Comparison of ENCODE assay signal across 9 cellular contexts in the genomic region with DNA sequence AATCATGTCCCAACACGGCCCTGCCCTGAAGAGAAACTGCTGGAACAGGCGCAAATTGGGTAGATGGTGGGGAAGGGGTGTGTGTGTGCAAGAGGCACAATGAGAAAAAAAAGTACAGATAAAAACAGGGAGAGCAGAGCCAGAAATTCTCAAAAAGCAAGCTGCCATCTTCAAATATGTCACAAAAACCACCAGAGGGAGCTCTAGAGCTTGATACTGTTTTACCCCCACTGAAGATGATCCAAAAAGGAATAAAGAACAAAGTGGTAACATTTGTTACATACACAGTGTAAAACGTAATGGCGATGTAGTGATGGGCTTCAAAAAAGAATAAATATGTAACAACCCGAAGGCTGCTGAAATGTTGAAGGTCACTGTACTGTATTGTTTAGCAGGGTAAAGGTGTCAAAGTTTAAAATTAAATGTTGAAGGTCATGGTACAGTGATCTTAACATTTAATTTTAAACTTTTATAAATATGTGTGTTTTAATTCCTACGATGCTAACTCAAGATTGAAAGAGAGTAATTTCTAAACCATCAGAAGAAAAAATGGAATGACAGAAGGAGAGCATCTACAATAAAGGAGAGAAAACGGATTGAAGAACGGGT. TPM values are rescaled to one million over a fixed set of nuclear protein-coding genes. Genes with fewer than 3 reads are reported as not detected.
DNase-seq lines count a peak whose midpoint lies in the region; ATAC-seq and TF ChIP-seq lines count a peak whose summit lies in the region.
"Had no signal": no experiment of that assay in that cellular context is flagged by ENCODE, and none has a peak within 500 bp of the region (broad histone marks: within the 10 kb centered on the region; RNA-seq: fewer than 3 reads in every experiment).

No MANE protein-coding gene starts in this region.

- no peaks in the 10 kb centered on the region for H3K9me2 ChIP-seq in HCT116 (ENCODE audit: insufficient read depth)

- no peaks in the 10 kb centered on the region for H3K9me3 ChIP-seq in HCT116 (ENCODE audit: control insufficient read depth in 1 of 2, insufficient read depth in 1 of 2, low read depth in 1 of 2, low read length in 2 of 2)
- H3K9me3 ChIP-seq: BLaER1 had no signal

- no peak overlapping the region for H3K9ac ChIP-seq in HCT116 (ENCODE audit: low read length)
- H3K9ac ChIP-seq: BLaER1 had no signal

- peaks cover 46 to 59% of the 10 kb centered on the region in 2 experiments for H3K36me3 ChIP-seq in HCT116 (ENCODE audit: control insufficient read depth in 1 of 2, insufficient read depth in 2 of 2, low read length in 2 of 2)

- H3K4me1 ChIP-seq in HCT116 (ENCODE audit: control insufficient read depth in 1 of 2, insufficient read depth in 2 of 2, low read length in 2 of 2), result peaks cover 15 to 30% of the 10 kb centered on the region in 2 experiments

- CTCF ChIA-PET in HCT116 (lab: Charles Lee), result interaction anchor here (0.6 to 2.9 kb wide), 14 partner anchors 9 to 366 kb away, joined by 3 to 20 read pairs (median 4); a partner anchor contains a TSS

- no TSS peak for BruUV-seq in HCT116 (replicated peaks; lab: Mats Ljungman, UMichigan)

- no peak overlapping the region for H3K27ac ChIP-seq in HCT116 (ENCODE audit: low read depth, low read length)
- H3K27ac ChIP-seq: BLaER1 had no signal

- H3K4me3 ChIP-seq in HCT116 (replicated peaks in 1 of 2; ENCODE audit: low read depth in 1 of 2, low read length in 2 of 2), result no peak overlapping the region
- H3K4me3 ChIP-seq: BLaER1 had no signal

- no peak overlapping the region for H2AFZ ChIP-seq in HCT116 (ENCODE audit: low read depth, low read length, poor library complexity, severe bottlenecking)

- H4K20me1 ChIP-seq in HCT116 (ENCODE audit: insufficient read depth), result peaks cover 53% of the 10 kb centered on the region; the same call in 1 of the 2 replicates

- TF ChIP-seq POLR2A in HCT116 (IDR thresholded peaks at IDR 0.05; ENCODE audit: borderline replicate concordance, extremely low read depth, insufficient read depth, insufficient read length), result no peak

- intact Hi-C loops in HCT116 (cut with micrococcal nuclease), result loop anchor here (1.0 kb wide), 1 partner anchor 352 kb away; no protein-coding TSS in a partner anchor

- ATAC-seq in HCT116 (peak; percentile 63), GM21619 (IDR thresholded peaks at IDR 0.05; ENCODE audit: unreplicated experiment) (no peak)

- H3K79me2 ChIP-seq in HCT116 (ENCODE audit: insufficient read depth, low read length), result peaks cover 97% of the 10 kb centered on the region

- TF ChIP-seq RAD21 in HCT116 (IDR thresholded peaks at IDR 0.05; ENCODE audit: low read depth), result peak; percentile 50

- RAD21 ChIA-PET in HCT116 (lab: Charles Lee; ENCODE audit: low non-redundant PET in 1 of 2, low total read pairs in 2 of 2, uncharacterized antibody in 2 of 2, unreplicated experiment in 2 of 2), result interaction anchor here in 1 of 2 experiments (0.6 kb wide), 1 partner anchor 187 kb away, joined by 3 read pairs; no protein-coding TSS in a partner anchor

- DNase-seq in DMS79 treated with DMSO at 0.1 percent for 48 hours (lab: John Stamatoyannopoulos, UW), result peak; percentile 2
- DNase-seq in DMS79 (lab: John Stamatoyannopoulos, UW), result no peak
- DNase-seq in HCT116 (ENCODE audit: low read depth, low spot score), result peak; percentile 42
- DNase-seq in RPMI8226, result peak; percentile 75
- DNase-seq in dermis microvascular lymphatic vessel endothelial cell (ENCODE audit: low read depth in 2 of 2), result peak; percentile 46 to 62
- DNase-seq in myocyte (ENCODE audit: low read depth), result peak; percentile 49
- no peak for DNase-seq in ureter (ENCODE audit: low spot score)

- POLR2A ChIA-PET in HCT116 (lab: Charles Lee), result no interaction called here

- H3K4me2 ChIP-seq in HCT116 (ENCODE audit: low read length), result no peak overlapping the region
- H3K4me2 ChIP-seq: BLaER1 had no signal

- TF ChIP-seq CTCF in HCT116 (IDR thresholded peaks at IDR 0.05 in 2 of 3, conservative IDR thresholded peaks at IDR 0.05 in 1 of 3; ENCODE audit: borderline replicate concordance in 1 of 3, insufficient read depth in 1 of 3, low read depth in 2 of 3, low read length in 2 of 3), result peak; percentile 41 to 78 (median 64); a peak in 5 of 6 replicates

- H3K27me3 ChIP-seq in HCT116 (ENCODE audit: insufficient read depth, low read length), result no peaks in the 10 kb centered on the region
- H3K27me3 ChIP-seq: BLaER1 had no signal

TF ChIP-seq in HCT116, 20 proteins besides CTCF, POLR2A, EP300 and RAD21:
- TF ChIP-seq TCF7L2 (IDR thresholded peaks at IDR 0.05; ENCODE audit: borderline replicate concordance, extremely low read depth, insufficient read depth, insufficient read length) (no peak), EZH2phosphoT487 (IDR thresholded peaks at IDR 0.05; ENCODE audit: borderline replicate concordance) (no peak), ZNF274 (IDR thresholded peaks at IDR 0.05; ENCODE audit: low read depth, low read length) (no peak), FOSL1 (IDR thresholded peaks at IDR 0.05; ENCODE audit: low read depth) (no peak), EZH2 (IDR thresholded peaks at IDR 0.05) (no peak), YY1 (IDR thresholded peaks at IDR 0.05; ENCODE audit: extremely low read depth, insufficient replicate concordance, low read depth, low read length) (no peak), ZFX (IDR thresholded peaks at IDR 0.05) (no peak), POLR2AphosphoS5 (IDR thresholded peaks at IDR 0.05; ENCODE audit: low read depth, low read length) (no peak)
- TF ChIP-seq, protein P1, sequence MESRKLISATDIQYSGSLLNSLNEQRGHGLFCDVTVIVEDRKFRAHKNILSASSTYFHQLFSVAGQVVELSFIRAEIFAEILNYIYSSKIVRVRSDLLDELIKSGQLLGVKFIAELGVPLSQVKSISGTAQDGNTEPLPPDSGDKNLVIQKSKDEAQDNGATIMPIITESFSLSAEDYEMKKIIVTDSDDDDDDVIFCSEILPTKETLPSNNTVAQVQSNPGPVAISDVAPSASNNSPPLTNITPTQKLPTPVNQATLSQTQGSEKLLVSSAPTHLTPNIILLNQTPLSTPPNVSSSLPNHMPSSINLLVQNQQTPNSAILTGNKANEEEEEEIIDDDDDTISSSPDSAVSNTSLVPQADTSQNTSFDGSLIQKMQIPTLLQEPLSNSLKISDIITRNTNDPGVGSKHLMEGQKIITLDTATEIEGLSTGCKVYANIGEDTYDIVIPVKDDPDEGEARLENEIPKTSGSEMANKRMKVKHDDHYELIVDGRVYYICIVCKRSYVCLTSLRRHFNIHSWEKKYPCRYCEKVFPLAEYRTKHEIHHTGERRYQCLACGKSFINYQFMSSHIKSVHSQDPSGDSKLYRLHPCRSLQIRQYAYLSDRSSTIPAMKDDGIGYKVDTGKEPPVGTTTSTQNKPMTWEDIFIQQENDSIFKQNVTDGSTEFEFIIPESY (IDR thresholded peaks at IDR 0.05; ENCODE audit: extremely low read depth, insufficient replicate concordance, low read length), result no peak

RNA-seq across cellular contexts. Expression of a gene that starts 6.0 kb away (rescaled TPM):
- total RNA-seq in HCT116 (2021; ENCODE audit: unreplicated experiment) (104 TPM), dermis microvascular lymphatic vessel endothelial cell (11.0 and 13.5 TPM in 2 replicates), myocyte (15.4 and 19.6 TPM in 2 replicates), ureter (71.6 TPM)
- polyA plus RNA-seq in HCT116 (2012), result 54.3 and 64.9 TPM in 2 replicates
- 27.5 TPM for polyA plus RNA-seq in myocyte (2012)

RNA-seq across cellular contexts. Expression of a gene that starts 11.7 kb away (rescaled TPM):
- total RNA-seq in HCT116 (2021; ENCODE audit: unreplicated experiment) (45.6 TPM), dermis microvascular lymphatic vessel endothelial cell (45.4 and 54.2 TPM in 2 replicates), myocyte (65.6 and 68.0 TPM in 2 replicates), ureter (49.1 TPM)
- polyA plus RNA-seq in HCT116 (2012), result 41.6 and 53.8 TPM in 2 replicates
- 77.0 TPM for polyA plus RNA-seq in myocyte (2012)

RNA-seq across cellular contexts. Expression of a gene that starts 37.2 kb away (rescaled TPM):
- total RNA-seq in HCT116 (2021; ENCODE audit: unreplicated experiment) (25.4 TPM), dermis microvascular lymphatic vessel endothelial cell (25.4 and 28.4 TPM in 2 replicates), myocyte (14.1 and 15.2 TPM in 2 replicates), ureter (47.0 TPM)
- 10.0 and 13.2 TPM in 2 replicates for polyA plus RNA-seq in HCT116 (2012)
- 12.4 TPM for polyA plus RNA-seq in myocyte (2012)

Comparison
In these comparisons a context has a peak if more than half of its experiments do, and no peak if none do; other contexts are left out.
1. DNase-seq: peak in DMS79 treated with DMSO at 0.1 percent for 48 hours (single experiment), HCT116 (single experiment), RPMI8226 (single experiment), dermis microvascular lymphatic vessel endothelial cell (2 of 2) and myocyte (single experiment); none in DMS79 (single experiment) and ureter (single experiment).